1 cellular context compared by ENCODE assay signal in the genomic region with DNA sequence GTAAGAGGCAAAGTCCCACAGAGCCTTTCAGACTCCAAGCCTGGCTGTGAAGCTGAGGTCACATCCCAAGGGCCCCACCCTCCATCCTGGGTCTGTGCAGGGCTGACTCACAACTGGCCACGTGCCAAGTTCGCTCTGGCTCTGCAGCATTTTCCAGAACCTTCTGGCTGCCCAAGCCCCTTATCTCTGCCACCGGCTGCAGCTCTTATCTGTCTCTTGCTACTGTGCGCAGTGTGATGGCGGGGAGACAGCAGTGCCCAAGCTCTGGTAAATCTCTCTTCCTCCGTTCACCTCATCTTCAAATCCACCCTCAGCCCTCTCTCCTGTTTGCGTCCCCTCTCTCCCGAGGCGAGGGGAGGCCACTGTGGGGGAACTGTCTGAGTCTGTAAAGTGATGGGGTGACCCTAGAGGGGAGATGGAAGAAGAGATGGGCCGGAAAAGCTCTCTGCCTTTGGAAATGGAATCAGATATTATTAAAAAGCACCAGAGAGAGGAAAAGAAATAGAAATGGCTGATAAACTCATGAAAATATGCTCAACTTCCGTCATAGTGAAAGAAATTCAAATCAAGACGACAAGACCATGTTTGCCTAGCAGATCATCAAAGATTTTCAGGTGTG.
TF ChIP-seq lines count a peak whose summit lies in the region.

No MANE protein-coding gene starts in this region.

TF ChIP-seq in IMR-90, 13 proteins besides CTCF, POLR2A, EP300 and RAD21:
- TF ChIP-seq MAFK (IDR thresholded peaks at IDR 0.05; ENCODE audit: low read depth, low read length): no peak
TF ChIP-seq in IMR-90: peak in this region for 0.
